1 cellular context compared by ENCODE assay signal in the genomic region with DNA sequence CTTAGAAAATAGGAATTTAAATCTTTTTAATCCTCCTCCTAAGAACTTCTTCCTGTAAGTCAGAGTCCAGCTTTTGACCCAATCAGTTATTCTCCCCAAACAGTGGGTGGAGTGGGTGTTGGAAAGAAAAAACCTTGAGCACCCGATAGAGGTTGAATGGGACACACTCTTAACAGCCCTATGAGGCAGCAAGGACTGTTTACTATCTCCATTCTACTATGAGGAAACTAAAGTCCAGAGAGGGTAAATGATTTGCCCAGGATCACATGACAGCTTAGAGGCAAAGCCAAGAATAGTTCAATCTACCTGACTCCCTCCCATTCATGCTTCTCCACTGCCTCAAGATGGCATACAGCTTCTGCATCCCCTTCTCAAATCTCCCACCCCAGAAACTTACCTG.
TF ChIP-seq lines count a peak whose summit lies in the region.

No MANE protein-coding gene starts in this region.

TF ChIP-seq in HepG2, 621 proteins besides CTCF, POLR2A, EP300 and RAD21 (continued from another document):
- TF ChIP-seq, protein P1, sequence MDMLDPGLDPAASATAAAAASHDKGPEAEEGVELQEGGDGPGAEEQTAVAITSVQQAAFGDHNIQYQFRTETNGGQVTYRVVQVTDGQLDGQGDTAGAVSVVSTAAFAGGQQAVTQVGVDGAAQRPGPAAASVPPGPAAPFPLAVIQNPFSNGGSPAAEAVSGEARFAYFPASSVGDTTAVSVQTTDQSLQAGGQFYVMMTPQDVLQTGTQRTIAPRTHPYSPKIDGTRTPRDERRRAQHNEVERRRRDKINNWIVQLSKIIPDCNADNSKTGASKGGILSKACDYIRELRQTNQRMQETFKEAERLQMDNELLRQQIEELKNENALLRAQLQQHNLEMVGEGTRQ (IDR thresholded peaks at IDR 0.05; ENCODE audit: low read depth, low read length), result peak; percentile 61
- TF ChIP-seq, protein P1 (CRISPR knock-in tag; IDR thresholded peaks at IDR 0.05; ENCODE audit: borderline replicate concordance), result peak; percentile 60; the same call in 1 of the 2 replicates
- TF ChIP-seq, protein P2, sequence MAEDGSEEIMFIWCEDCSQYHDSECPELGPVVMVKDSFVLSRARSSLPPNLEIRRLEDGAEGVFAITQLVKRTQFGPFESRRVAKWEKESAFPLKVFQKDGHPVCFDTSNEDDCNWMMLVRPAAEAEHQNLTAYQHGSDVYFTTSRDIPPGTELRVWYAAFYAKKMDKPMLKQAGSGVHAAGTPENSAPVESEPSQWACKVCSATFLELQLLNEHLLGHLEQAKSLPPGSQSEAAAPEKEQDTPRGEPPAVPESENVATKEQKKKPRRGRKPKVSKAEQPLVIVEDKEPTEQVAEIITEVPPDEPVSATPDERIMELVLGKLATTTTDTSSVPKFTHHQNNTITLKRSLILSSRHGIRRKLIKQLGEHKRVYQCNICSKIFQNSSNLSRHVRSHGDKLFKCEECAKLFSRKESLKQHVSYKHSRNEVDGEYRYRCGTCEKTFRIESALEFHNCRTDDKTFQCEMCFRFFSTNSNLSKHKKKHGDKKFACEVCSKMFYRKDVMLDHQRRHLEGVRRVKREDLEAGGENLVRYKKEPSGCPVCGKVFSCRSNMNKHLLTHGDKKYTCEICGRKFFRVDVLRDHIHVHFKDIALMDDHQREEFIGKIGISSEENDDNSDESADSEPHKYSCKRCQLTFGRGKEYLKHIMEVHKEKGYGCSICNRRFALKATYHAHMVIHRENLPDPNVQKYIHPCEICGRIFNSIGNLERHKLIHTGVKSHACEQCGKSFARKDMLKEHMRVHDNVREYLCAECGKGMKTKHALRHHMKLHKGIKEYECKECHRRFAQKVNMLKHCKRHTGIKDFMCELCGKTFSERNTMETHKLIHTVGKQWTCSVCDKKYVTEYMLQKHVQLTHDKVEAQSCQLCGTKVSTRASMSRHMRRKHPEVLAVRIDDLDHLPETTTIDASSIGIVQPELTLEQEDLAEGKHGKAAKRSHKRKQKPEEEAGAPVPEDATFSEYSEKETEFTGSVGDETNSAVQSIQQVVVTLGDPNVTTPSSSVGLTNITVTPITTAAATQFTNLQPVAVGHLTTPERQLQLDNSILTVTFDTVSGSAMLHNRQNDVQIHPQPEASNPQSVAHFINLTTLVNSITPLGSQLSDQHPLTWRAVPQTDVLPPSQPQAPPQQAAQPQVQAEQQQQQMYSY (CRISPR knock-in tag; IDR thresholded peaks at IDR 0.05), result no peak
- TF ChIP-seq, protein P3, sequence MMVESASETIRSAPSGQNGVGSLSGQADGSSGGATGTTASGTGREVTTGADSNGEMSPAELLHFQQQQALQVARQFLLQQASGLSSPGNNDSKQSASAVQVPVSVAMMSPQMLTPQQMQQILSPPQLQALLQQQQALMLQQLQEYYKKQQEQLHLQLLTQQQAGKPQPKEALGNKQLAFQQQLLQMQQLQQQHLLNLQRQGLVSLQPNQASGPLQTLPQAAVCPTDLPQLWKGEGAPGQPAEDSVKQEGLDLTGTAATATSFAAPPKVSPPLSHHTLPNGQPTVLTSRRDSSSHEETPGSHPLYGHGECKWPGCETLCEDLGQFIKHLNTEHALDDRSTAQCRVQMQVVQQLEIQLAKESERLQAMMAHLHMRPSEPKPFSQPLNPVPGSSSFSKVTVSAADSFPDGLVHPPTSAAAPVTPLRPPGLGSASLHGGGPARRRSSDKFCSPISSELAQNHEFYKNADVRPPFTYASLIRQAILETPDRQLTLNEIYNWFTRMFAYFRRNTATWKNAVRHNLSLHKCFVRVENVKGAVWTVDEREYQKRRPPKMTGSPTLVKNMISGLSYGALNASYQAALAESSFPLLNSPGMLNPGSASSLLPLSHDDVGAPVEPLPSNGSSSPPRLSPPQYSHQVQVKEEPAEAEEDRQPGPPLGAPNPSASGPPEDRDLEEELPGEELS (CRISPR knock-in tag; IDR thresholded peaks at IDR 0.05), result 0 out of 2 replicates have a peak, but pooled peaks have one; percentile 29
- no peak for TF ChIP-seq SUZ12 (IDR thresholded peaks at IDR 0.05; ENCODE audit: low read depth, low read length)
